ENCODE assay signal across 8 cellular contexts in genomic region chr11:94973099-94973968, GRCh38. TPM values are rescaled to one million over a fixed set of nuclear protein-coding genes. Genes with fewer than 3 reads are reported as not detected.
DNase-seq lines count a peak whose midpoint lies in the region; ATAC-seq and TF ChIP-seq lines count a peak whose summit lies in the region.

CWC15 (minus strand) TSS chr11:94973556; CDS start chr11:94972185, 1,371 bp downstream.
KDM4D (plus strand) TSS chr11:94973709; CDS start chr11:94997373, 23,664 bp downstream.

- DNase-seq in NCI-H146 treated with DMSO at 0.1 percent for 48 hours (lab: John Stamatoyannopoulos, UW; ENCODE audit: unreplicated experiment) (peak; percentile 86), T-helper 1 cell (peak; percentile 87 to 94 (median 91)), amygdala (lab: John Stamatoyannopoulos, UW) (peak; percentile 45 to 97 (median 90)), left ventricle myocardium inferior (peak; percentile 94), posterior vena cava (ENCODE audit: low spot score) (peak; percentile 98), upper lobe of right lung (peak; percentile 97)

- H3K9me3 ChIP-seq in left ventricle myocardium inferior (replicated peaks) (no peaks in the 10 kb centered on the region), upper lobe of right lung (no peaks in the 10 kb centered on the region)

- H3K27me3 ChIP-seq in left ventricle myocardium inferior (ENCODE audit: low read depth) (no peaks in the 10 kb centered on the region), upper lobe of right lung (no peaks in the 10 kb centered on the region)

- peaks cover 38% of the 10 kb centered on the region for H3K36me3 ChIP-seq in left ventricle myocardium inferior
- H3K36me3 ChIP-seq in upper lobe of right lung = peaks cover 37% of the 10 kb centered on the region

- no peak for TF ChIP-seq CTCF in left ventricle myocardium inferior (IDR thresholded peaks at IDR 0.05; ENCODE audit: borderline replicate concordance)
- TF ChIP-seq CTCF in upper lobe of right lung (IDR thresholded peaks at IDR 0.05) = no peak

- H3K27ac ChIP-seq in left ventricle myocardium inferior (replicated peaks) = peak within 1 kb of the TSS; percentile 78
- peak within 1 kb of the TSS; percentile 86 for H3K27ac ChIP-seq in upper lobe of right lung

- peaks cover 25% of the 10 kb centered on the region for H3K4me1 ChIP-seq in left ventricle myocardium inferior
- peaks cover 10% of the 10 kb centered on the region for H3K4me1 ChIP-seq in upper lobe of right lung

- ATAC-seq in HG02884 (IDR thresholded peaks at IDR 0.05; ENCODE audit: unreplicated experiment) = peak; percentile 100
- peak; percentile 100 for ATAC-seq in upper lobe of right lung

- H3K4me3 ChIP-seq in left ventricle myocardium inferior = peak within 1 kb of the TSS; percentile 84
- H3K4me3 ChIP-seq in upper lobe of right lung = peak within 1 kb of the TSS; percentile 97

- TF ChIP-seq POLR2A in GM15510 (IDR thresholded peaks at IDR 0.05; ENCODE audit: borderline replicate concordance, extremely low read depth, insufficient read length) = peak; percentile 84

- intact Hi-C loops in left ventricle myocardium inferior (cut with micrococcal nuclease) = no loop called here
- intact Hi-C loops in posterior vena cava (cut with DNase I) = no loop called here
- intact Hi-C loops in upper lobe of right lung (cut with DNase I) = no loop called here

RNA-seq across cellular contexts. Expression of gene CWC15, which starts in this region (rescaled TPM):
- total RNA-seq in left ventricle myocardium inferior = 71.6 TPM
- total RNA-seq in posterior vena cava = 10 to 100 TPM; 51.2 to 56.0 TPM
- 53.9 TPM for total RNA-seq in upper lobe of right lung

RNA-seq across cellular contexts. Expression of gene KDM4D, which starts in this region (rescaled TPM):
- 0.69 TPM for total RNA-seq in left ventricle myocardium inferior
- under 1 TPM; 0.71 to 0.74 TPM for total RNA-seq in posterior vena cava
- 0.52 TPM for total RNA-seq in upper lobe of right lung

Comparison
In these comparisons a context has a peak if more than half of its experiments do, and no peak if none do; other contexts are left out.
1. Peak in every context shown above with its lines: DNase-seq, ATAC-seq, H3K4me3 ChIP-seq and H3K27ac ChIP-seq.